17 cellular contexts compared by ENCODE assay signal in the genomic region with DNA sequence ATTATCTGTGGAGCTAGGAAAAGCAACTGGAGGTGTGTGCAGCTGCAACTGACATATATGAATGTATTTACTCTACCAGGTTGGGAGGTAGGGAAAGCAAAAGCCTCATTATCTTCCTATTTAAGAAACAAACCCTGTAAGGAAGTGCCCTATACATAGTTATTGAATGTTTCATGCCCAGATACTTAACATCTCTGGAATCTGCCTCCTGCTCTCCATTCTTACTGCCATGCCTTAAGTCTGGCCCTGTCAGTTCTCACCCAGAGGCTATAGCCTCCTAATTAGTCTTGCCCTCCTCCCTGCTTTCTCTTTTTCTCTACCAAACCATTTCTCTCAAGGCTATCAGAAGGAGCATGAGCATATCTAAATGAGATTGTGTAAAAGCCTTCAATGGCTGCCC.
"Had no signal": no experiment of that assay in that cellular context is flagged by ENCODE, and none has a peak within 500 bp of the region (broad histone marks: within the 10 kb centered on the region; RNA-seq: fewer than 3 reads in every experiment).

No MANE protein-coding gene starts in this region.

- H3K36me3 ChIP-seq: heart right ventricle, neutrophil, tibial nerve had no signal

- H3K27ac ChIP-seq: heart right ventricle, neutrophil, skin epidermis, testis, tibial nerve had no signal

- ATAC-seq: effector memory CD8-positive, alpha-beta T cell; heart right ventricle; left lobe of liver; mucosa of descending colon; naive thymus-derived CD8-positive, alpha-beta T cell; sciatic nerve; stimulated activated naive B cell treated with anti-CD40 and anti-IgM and Interleukin-4, amounts not matched to agents 10 μg/mL and 1 μg/mL and 100 μg/mL, for 72 hours; stimulated activated naive CD8-positive, alpha-beta T cell treated with anti-CD3 and anti-CD28 coated beads, Interleukin-15, amount 100 ng/mL, for 72 hours had no signal

- H3K4me1 ChIP-seq: heart right ventricle, testis, tibial nerve had no signal

- H3K9me3 ChIP-seq: neutrophil, testis had no signal

- H3K4me3 ChIP-seq: heart right ventricle, mucosa of descending colon, skin epidermis, testis, tibial nerve had no signal

- H3K27me3 ChIP-seq: heart right ventricle, neutrophil, testis, tibial nerve had no signal

- DNase-seq: effector memory CD8-positive, alpha-beta T cell; erythroblast; heart right ventricle; hypothalamus; mucosa of descending colon; naive thymus-derived CD8-positive, alpha-beta T cell; posterior cingulate gyrus; stimulated activated CD4-positive, alpha-beta T cell treated with anti-CD3 and anti-CD28 coated beads, Interleukin-2, amount 100 ng/mL, for 24 hours; stimulated activated CD4-positive, alpha-beta T cell treated with anti-CD3 and anti-CD28 coated beads, Interleukin-4, amount 100 ng/mL, for 4 hours; stimulated activated naive B cell treated with anti-CD40 and anti-IgM and Interleukin-4, amounts not matched to agents 10 μg/mL and 1 μg/mL and 100 μg/mL, for 72 hours; stimulated activated naive CD8-positive, alpha-beta T cell treated with anti-CD3 and anti-CD28 coated beads, Interleukin-15, amount 100 ng/mL, for 72 hours; testis had no signal
